ENCODE assay signal across 13 cellular contexts in the genomic region with DNA sequence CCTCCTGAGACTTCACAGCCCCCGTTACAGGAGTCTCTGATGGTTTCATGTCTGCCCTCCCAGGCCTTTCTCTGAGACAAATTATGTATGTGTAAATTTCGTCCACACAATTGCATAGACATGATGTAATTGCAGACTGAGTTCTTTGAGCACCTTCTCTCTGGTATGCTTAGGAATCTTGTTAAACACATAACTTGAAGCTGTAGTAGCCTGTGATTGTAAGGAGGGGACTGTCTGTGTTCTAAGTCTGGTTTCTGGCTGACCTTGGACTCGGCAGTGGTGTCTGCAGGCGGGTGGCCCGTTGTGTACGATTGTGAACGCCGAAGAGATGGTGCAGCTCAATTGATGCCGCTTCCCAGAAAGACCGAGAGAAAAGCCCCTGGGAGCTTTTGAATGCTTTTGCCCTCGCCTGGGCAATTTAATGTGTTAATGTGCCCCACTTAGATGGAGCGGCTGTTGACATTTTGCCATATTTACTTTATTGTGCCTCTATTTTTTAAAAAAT. TPM values are rescaled to one million over a fixed set of nuclear protein-coding genes. Genes with fewer than 3 reads are reported as not detected.
DNase-seq lines count a peak whose midpoint lies in the region; ATAC-seq and TF ChIP-seq lines count a peak whose summit lies in the region.
"Had no signal": no experiment of that assay in that cellular context is flagged by ENCODE, and none has a peak within 500 bp of the region (broad histone marks: within the 10 kb centered on the region; RNA-seq: fewer than 3 reads in every experiment).

No MANE protein-coding gene starts in this region.

- no peaks in the 10 kb centered on the region for H3K27me3 ChIP-seq in Loucy (ENCODE audit: insufficient read depth, low read length, poor library complexity, severe bottlenecking)
- no peaks in the 10 kb centered on the region for H3K27me3 ChIP-seq in endodermal cell (ENCODE audit: control insufficient read depth, insufficient read depth, low read length, poor library complexity, severe bottlenecking)
- H3K27me3 ChIP-seq in gastrocnemius medialis = no peaks in the 10 kb centered on the region
- H3K27me3 ChIP-seq in esophagus muscularis mucosa = no peaks in the 10 kb centered on the region
- H3K27me3 ChIP-seq: body of pancreas had no signal

- DNase-seq in activated T-cell treated with anti-CD3 and anti-CD28 coated beads, Interleukin-2, amount 50 U/mL, for 24 hours = no peak
- no peak for DNase-seq in activated T-cell treated with anti-CD3 and anti-CD28 coated beads, Interleukin-2, amount 50 U/mL, for 48 hours
- DNase-seq in endodermal cell (no peak), gastrocnemius medialis (no peak), esophagus muscularis mucosa (ENCODE audit: extremely low spot score) (no peak), iPS-NIHi7 (ENCODE audit: extremely low spot score) (no peak), foreskin fibroblast (no peak)
- DNase-seq: body of pancreas, NCI-H1930, OCI-M1, T-helper 2 cell had no signal

- H3K27ac ChIP-seq in endodermal cell (ENCODE audit: low read depth, low read length) (no peak overlapping the region), gastrocnemius medialis (peak overlapping the region; percentile 93 to 99 (median 98)), esophagus muscularis mucosa (replicated peaks in 1 of 4) (no peak overlapping the region)
- H3K27ac ChIP-seq: parathyroid adenoma had no signal

- peaks cover 18% of the 10 kb centered on the region for H4K20me1 ChIP-seq in Loucy (ENCODE audit: insufficient read depth, low read length, poor library complexity, severe bottlenecking)

- no peaks in the 10 kb centered on the region for H3K9me3 Mint-ChIP-seq in activated T-cell treated with anti-CD3 and anti-CD28 coated beads, Interleukin-2, amount 50 U/mL, for 24 hours
- no peaks in the 10 kb centered on the region for H3K9me3 Mint-ChIP-seq in endodermal cell

- no peak for TF ChIP-seq EP300 in esophagus muscularis mucosa (IDR thresholded peaks at IDR 0.05)

- H3K9me3 ChIP-seq in Loucy (ENCODE audit: insufficient read depth, low read depth, low read length) (no peaks in the 10 kb centered on the region), endodermal cell (ENCODE audit: control insufficient read depth, low read length) (no peaks in the 10 kb centered on the region), gastrocnemius medialis (no peaks in the 10 kb centered on the region), esophagus muscularis mucosa (no peaks in the 10 kb centered on the region)
- H3K9me3 ChIP-seq: body of pancreas had no signal

- WGBS in endodermal cell (ENCODE audit: insufficient coverage in 1 of 2, insufficient read length in 1 of 2), 2 experiments = 89 to 93% methylated on average over 10 to 12 of the region's 12 CpGs
- 89% methylated on average over 12 of the region's 12 CpGs for WGBS in esophagus muscularis mucosa

- peaks cover 40% of the 10 kb centered on the region for H3K79me2 ChIP-seq in Loucy (ENCODE audit: insufficient read depth, low read length)

- H2AFZ ChIP-seq in Loucy (ENCODE audit: low read length) = no peak overlapping the region
- H2AFZ ChIP-seq: parathyroid adenoma had no signal

- H3K9ac ChIP-seq in Loucy (ENCODE audit: low read depth, low read length, poor library complexity, severe bottlenecking) (peak overlapping the region; percentile 80), endodermal cell (ENCODE audit: extremely low read depth, low read length, poor library complexity, severe bottlenecking) (no peak overlapping the region)
- H3K9ac ChIP-seq: parathyroid adenoma had no signal

- peaks cover 21% of the 10 kb centered on the region for H3K36me3 Mint-ChIP-seq in activated T-cell treated with anti-CD3 and anti-CD28 coated beads, Interleukin-2, amount 50 U/mL, for 24 hours (ENCODE audit: low read depth)
- peaks cover 3% of the 10 kb centered on the region for H3K36me3 Mint-ChIP-seq in endodermal cell (ENCODE audit: low read depth)

- TF ChIP-seq CTCF in Loucy (conservative IDR thresholded peaks at IDR 0.05; ENCODE audit: low read length) = no peak
- no peak for TF ChIP-seq CTCF in endodermal cell (conservative IDR thresholded peaks at IDR 0.05)
- TF ChIP-seq CTCF in gastrocnemius medialis (IDR thresholded peaks at IDR 0.05 in 4 of 5, conservative IDR thresholded peaks at IDR 0.05 in 1 of 5) = no peak
- no peak for TF ChIP-seq CTCF in esophagus muscularis mucosa (IDR thresholded peaks at IDR 0.05)
- no peak for TF ChIP-seq CTCF in foreskin fibroblast (IDR thresholded peaks at IDR 0.05; ENCODE audit: low read depth, low read length)

- H3F3A ChIP-seq in Loucy (ENCODE audit: low read depth) = peaks cover 4% of the 10 kb centered on the region; the same call in 1 of the 2 replicates

- TF ChIP-seq POLR2A in gastrocnemius medialis (IDR thresholded peaks at IDR 0.05) (no peak), esophagus muscularis mucosa (IDR thresholded peaks at IDR 0.05; ENCODE audit: low read depth) (no peak)

- H3K4me1 ChIP-seq in Loucy (ENCODE audit: insufficient read depth, low read length, poor library complexity, severe bottlenecking) (peaks cover 23% of the 10 kb centered on the region), endodermal cell (ENCODE audit: control insufficient read depth, insufficient read depth, low read length) (peaks cover 14% of the 10 kb centered on the region), gastrocnemius medialis (peaks cover 58 to 59% of the 10 kb centered on the region in 2 donors), esophagus muscularis mucosa (peaks cover 32 to 48% (median 44%) of the 10 kb centered on the region in 4 donors)
- H3K4me1 ChIP-seq: parathyroid adenoma had no signal

- no peaks in the 10 kb centered on the region for H3K9me2 ChIP-seq in Loucy (replicated peaks; ENCODE audit: low read depth, low read length)

- no peaks in the 10 kb centered on the region for H3K27me3 Mint-ChIP-seq in activated T-cell treated with anti-CD3 and anti-CD28 coated beads, Interleukin-2, amount 50 U/mL, for 24 hours
- H3K27me3 Mint-ChIP-seq in endodermal cell (ENCODE audit: insufficient read depth) = no peaks in the 10 kb centered on the region

- peak overlapping the region; percentile 92 for H3K4me3 Mint-ChIP-seq in activated T-cell treated with anti-CD3 and anti-CD28 coated beads, Interleukin-2, amount 50 U/mL, for 24 hours
- H3K4me3 Mint-ChIP-seq in endodermal cell = peak overlapping the region; percentile 82

- H3K4me3 ChIP-seq in Loucy (ENCODE audit: low read length, poor library complexity, severe bottlenecking) = no peak overlapping the region
- H3K4me3 ChIP-seq in endodermal cell (ENCODE audit: low read length) = peak overlapping the region; percentile 91
- peak overlapping the region in 3 of 4 donors; percentile 62 to 87 (median 84) for H3K4me3 ChIP-seq in gastrocnemius medialis
- H3K4me3 ChIP-seq in esophagus muscularis mucosa = no peak overlapping the region
- H3K4me3 ChIP-seq in foreskin fibroblast (ENCODE audit: low read depth in 1 of 2, low read length in 2 of 2) = no peak overlapping the region
- H3K4me3 ChIP-seq: body of pancreas had no signal

- peaks cover 58% of the 10 kb centered on the region for H3K4me1 Mint-ChIP-seq in activated T-cell treated with anti-CD3 and anti-CD28 coated beads, Interleukin-2, amount 50 U/mL, for 24 hours (ENCODE audit: low read depth)
- peaks cover 46% of the 10 kb centered on the region for H3K4me1 Mint-ChIP-seq in endodermal cell

- H3K27ac Mint-ChIP-seq in activated T-cell treated with anti-CD3 and anti-CD28 coated beads, Interleukin-2, amount 50 U/mL, for 24 hours = peak overlapping the region; percentile 80
- H3K27ac Mint-ChIP-seq in endodermal cell = no peak overlapping the region

- no peak for ATAC-seq in gastrocnemius medialis
- ATAC-seq: body of pancreas had no signal

- intact Hi-C loops in gastrocnemius medialis (cut with DNase I; ENCODE audit: low total_unique reads) (loop anchor here (5.0 kb wide), 1 partner anchor 267 kb away; a partner anchor contains a TSS), esophagus muscularis mucosa (cut with DNase I) (loop anchor here (5.0 kb wide), 2 partner anchors 83 to 267 kb away; a partner anchor contains a TSS)

- H3K4me2 ChIP-seq in Loucy (ENCODE audit: low read depth, low read length, poor library complexity, severe bottlenecking) = no peak overlapping the region

- H3K36me3 ChIP-seq in Loucy (ENCODE audit: insufficient read depth, low read length) = no peaks in the 10 kb centered on the region
- H3K36me3 ChIP-seq in endodermal cell (ENCODE audit: control insufficient read depth, insufficient read depth, low read length) = no peaks in the 10 kb centered on the region
- H3K36me3 ChIP-seq in gastrocnemius medialis = no peaks in the 10 kb centered on the region
- no peaks in the 10 kb centered on the region for H3K36me3 ChIP-seq in esophagus muscularis mucosa

- in situ Hi-C loops in gastrocnemius medialis (cut with MboI; ENCODE audit: low sequenced_read_pairs in 4 of 4) = loop anchor here in 2 of 4 donors (10.0 kb wide), 3 partner anchors 70 to 210 kb away; no protein-coding TSS in a partner anchor

RNA-seq across cellular contexts. Expression of a gene that starts 58.5 kb away (rescaled TPM):
- total RNA-seq in endodermal cell (10 to 100 TPM; 17.3 to 17.5 TPM), gastrocnemius medialis (10 to 100 TPM; 55.4 to 70.2 (median 56.4) TPM), esophagus muscularis mucosa (10 to 100 TPM; 19.9 to 31.7 (median 26.3) TPM)
- 11.6 TPM for polyA plus RNA-seq in endodermal cell (2013, experiment 1 of 2)
- polyA plus RNA-seq in endodermal cell (2013, experiment 2 of 2) = 10.6 TPM

Comparison
In these comparisons a context has a peak if more than half of its experiments do, and no peak if none do; other contexts are left out.
1. H3K4me3 ChIP-seq: peak in endodermal cell (single experiment) and gastrocnemius medialis (3 of 4); none in Loucy (single experiment), esophagus muscularis mucosa (0 of 4) and foreskin fibroblast (0 of 2).
2. H3K27ac ChIP-seq: peak in gastrocnemius medialis (4 of 4); none in endodermal cell (single experiment) and esophagus muscularis mucosa (0 of 4).